ENCODE assay signal across 1 cellular context in the genomic region with DNA sequence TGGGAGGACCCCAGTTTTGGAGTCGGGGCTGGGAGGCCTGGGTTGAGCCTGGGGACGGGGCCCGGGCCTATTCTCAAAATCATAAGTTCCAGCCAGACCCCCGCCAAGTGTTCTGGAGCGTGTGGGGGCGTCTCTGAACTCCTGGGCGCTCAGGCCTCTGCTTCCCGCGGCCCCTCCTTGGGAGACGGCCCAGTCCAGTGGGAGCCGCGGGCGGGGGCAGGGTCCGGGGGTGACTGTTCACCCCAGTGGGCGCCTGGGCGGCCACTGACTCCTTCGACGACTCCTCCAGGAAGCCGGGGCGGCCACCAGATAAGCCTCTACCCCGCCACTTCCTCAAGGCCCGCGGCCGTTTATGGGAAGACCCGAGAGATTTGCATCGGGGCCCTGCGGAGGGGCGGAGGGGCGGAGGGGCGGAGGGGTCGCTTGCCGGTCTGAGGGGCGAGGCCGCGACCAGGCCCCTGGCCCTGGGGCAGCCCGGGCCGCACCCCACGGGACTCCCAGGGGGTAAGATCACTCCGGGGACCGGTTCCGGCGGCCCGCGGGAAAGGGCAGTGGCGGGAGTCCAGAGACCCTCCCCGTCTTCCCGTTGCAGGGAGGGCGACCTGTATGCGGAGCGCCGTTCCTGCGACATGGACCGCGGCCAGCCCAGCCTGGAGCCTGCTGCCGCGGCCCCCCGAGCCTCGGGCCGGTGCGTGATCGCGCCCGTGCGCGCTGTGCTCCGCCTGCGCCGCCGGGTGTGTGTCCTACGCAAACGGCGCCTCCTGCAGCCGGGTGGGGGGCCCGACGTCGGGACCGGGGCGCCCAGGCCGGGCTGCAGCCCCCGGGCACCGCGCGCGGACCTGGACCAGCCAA.
TF ChIP-seq lines count a peak whose summit lies in the region.

No MANE protein-coding gene starts in this region.

TF ChIP-seq in endothelial cell of umbilical vein, 7 proteins besides CTCF, POLR2A, EP300 and RAD21:
- TF ChIP-seq JUN (IDR thresholded peaks at IDR 0.05; ENCODE audit: borderline replicate concordance, insufficient read depth, insufficient read length, low read depth), result no peak
- TF ChIP-seq GATA2 (IDR thresholded peaks at IDR 0.05; ENCODE audit: insufficient read depth, insufficient read length, low read depth, low read length), result no peak
- TF ChIP-seq POLR2AphosphoS5 (IDR thresholded peaks at IDR 0.05; ENCODE audit: insufficient read depth, low read depth, low read length), result no peak
- no peak for TF ChIP-seq MYC (IDR thresholded peaks at IDR 0.05; ENCODE audit: low read depth, low read length)
- TF ChIP-seq FOS (IDR thresholded peaks at IDR 0.05; ENCODE audit: borderline replicate concordance, insufficient read depth, low read length), result no peak
- TF ChIP-seq, protein P1, sequence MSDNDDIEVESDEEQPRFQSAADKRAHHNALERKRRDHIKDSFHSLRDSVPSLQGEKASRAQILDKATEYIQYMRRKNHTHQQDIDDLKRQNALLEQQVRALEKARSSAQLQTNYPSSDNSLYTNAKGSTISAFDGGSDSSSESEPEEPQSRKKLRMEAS (IDR thresholded peaks at IDR 0.05; ENCODE audit: insufficient read depth, insufficient read length), result no peak
- no peak for TF ChIP-seq EZH2 (IDR thresholded peaks at IDR 0.05; ENCODE audit: borderline replicate concordance, low read depth, low read length, severe bottlenecking)
